Comparison of ENCODE assay signal across 1 cellular context in genomic region chr2:235206980-235207579, GRCh38.
TF ChIP-seq lines count a peak whose summit lies in the region.

No MANE protein-coding gene starts in this region.

TF ChIP-seq in GM23338, 12 proteins besides CTCF, POLR2A, EP300 and RAD21 (continued from another document):
- TF ChIP-seq REST (IDR thresholded peaks at IDR 0.05; ENCODE audit: unreplicated experiment) (no peak), JUNB (IDR thresholded peaks at IDR 0.05; ENCODE audit: unreplicated experiment) (no peak)
